In genomic region chr20:53130819-53131218, GRCh38 we compare ENCODE assay signal across 19 cellular contexts.
DNase-seq lines count a peak whose midpoint lies in the region; ATAC-seq, FAIRE-seq and TF ChIP-seq lines count a peak whose summit lies in the region.
"Had no signal": no experiment of that assay in that cellular context is flagged by ENCODE, and none has a peak within 500 bp of the region (broad histone marks: within the 10 kb centered on the region; RNA-seq: fewer than 3 reads in every experiment).

No MANE protein-coding gene starts in this region.

- no peaks in the 10 kb centered on the region for H3K79me2 ChIP-seq in HepG2 (ENCODE audit: insufficient read depth, low read length)
- H3K79me2 ChIP-seq in astrocyte (ENCODE audit: insufficient read depth, low read length) = no peaks in the 10 kb centered on the region

- H3K4me1 ChIP-seq in HepG2 (ENCODE audit: insufficient read depth, low read length) (no peaks in the 10 kb centered on the region), right lobe of liver (no peaks in the 10 kb centered on the region), astrocyte (ENCODE audit: insufficient read depth, low read length) (peaks cover 2% of the 10 kb centered on the region), foreskin keratinocyte (no peaks in the 10 kb centered on the region), upper lobe of left lung (peaks cover 0 to 2% (median 0%) of the 10 kb centered on the region in 4 donors)
- H3K4me1 ChIP-seq: BLaER1 had no signal

- DNase-seq in HepG2 (ENCODE audit: low spot score) (no peak), right lobe of liver (no peak), astrocyte (ENCODE audit: low read depth) (no peak), foreskin keratinocyte (no peak), HCEC 1CT (no peak), upper lobe of left lung (no peak)
- DNase-seq: 8988T; Calu3; CD4-positive, alpha-beta memory T cell; DMS79 treated with DMSO at 0.1 percent for 48 hours; GF-D8; HFFc6 had no signal

- H3K9me3 ChIP-seq in HepG2 (ENCODE audit: low read length) (no peaks in the 10 kb centered on the region), right lobe of liver (no peaks in the 10 kb centered on the region), astrocyte (ENCODE audit: insufficient read depth, low read depth, low read length) (no peaks in the 10 kb centered on the region), upper lobe of left lung (no peaks in the 10 kb centered on the region)
- H3K9me3 ChIP-seq: BLaER1 had no signal

- no peak overlapping the region for H3K27ac Mint-ChIP-seq in astrocyte (ENCODE audit: unreplicated experiment)
- H3K27ac Mint-ChIP-seq: CD14-positive monocyte; CD4-positive, alpha-beta memory T cell; HFFc6 had no signal

- H3K27me3 Mint-ChIP-seq in astrocyte (ENCODE audit: low read depth, unreplicated experiment) = peaks cover 15% of the 10 kb centered on the region

- no peaks in the 10 kb centered on the region for H3K36me3 Mint-ChIP-seq in astrocyte (ENCODE audit: low read depth, unreplicated experiment)
- H3K36me3 Mint-ChIP-seq: CD14-positive monocyte; CD4-positive, alpha-beta memory T cell had no signal

- CTCF ChIA-PET in HepG2 (lab: Yijun Ruan, JAX; ENCODE audit: low intra/inter-chr PET ratio, low total read pairs) = no interaction called here

- H3K4me2 ChIP-seq in HepG2 (ENCODE audit: low read depth, low read length) (no peak overlapping the region), astrocyte (ENCODE audit: low read length) (no peak overlapping the region)
- H3K4me2 ChIP-seq: BLaER1 had no signal

- BruUV-seq in HepG2 (replicated peaks; lab: Mats Ljungman, UMichigan) = no TSS peak

- no peak for TF ChIP-seq CTCF in HepG2 (CRISPR knock-in tag; IDR thresholded peaks at IDR 0.05)
- TF ChIP-seq CTCF in right lobe of liver (IDR thresholded peaks at IDR 0.05) = no peak
- no peak for TF ChIP-seq CTCF in astrocyte (IDR thresholded peaks at IDR 0.05; ENCODE audit: insufficient read depth, low read depth, low read length)
- TF ChIP-seq CTCF in foreskin keratinocyte (conservative IDR thresholded peaks at IDR 0.05) = no peak
- no peak for TF ChIP-seq CTCF in upper lobe of left lung (IDR thresholded peaks at IDR 0.05)

- H3K9ac ChIP-seq in HepG2 (ENCODE audit: insufficient read depth, low read depth, low read length) (no peak overlapping the region), astrocyte (ENCODE audit: low read length) (no peak overlapping the region)
- H3K9ac ChIP-seq: BLaER1 had no signal

- FAIRE-seq in HepG2 (lab: Jason Lieb, UNC) = peak; percentile 23
- FAIRE-seq in astrocyte (lab: Jason Lieb, UNC) = peak; percentile 73
- FAIRE-seq: GM19239, H54 had no signal

- intact Hi-C loops in HepG2 (cut with micrococcal nuclease; ENCODE audit: unreplicated experiment) = no loop called here
- intact Hi-C loops in right lobe of liver (cut with DNase I) = no loop called here

- no peak for TF ChIP-seq EP300 in HepG2 (IDR thresholded peaks at IDR 0.05; ENCODE audit: low read depth in 2 of 2, low read length in 2 of 2)
- TF ChIP-seq EP300 in HepG2 (CRISPR knock-in tag; IDR thresholded peaks at IDR 0.05; ENCODE audit: borderline replicate concordance) = no peak
- TF ChIP-seq EP300 in upper lobe of left lung (IDR thresholded peaks at IDR 0.05) = no peak

- ATAC-seq in HepG2 (no peak), right lobe of liver (no peak), foreskin keratinocyte (peak; percentile 58), HG02759 (IDR thresholded peaks at IDR 0.05; ENCODE audit: unreplicated experiment) (no peak), GM18520 (IDR thresholded peaks at IDR 0.05; ENCODE audit: unreplicated experiment) (no peak), upper lobe of left lung (ENCODE audit: low FRiP score in 2 of 2) (no peak)
- ATAC-seq: HCT116 had no signal

- no peak overlapping the region for H3K4me3 Mint-ChIP-seq in astrocyte (ENCODE audit: unreplicated experiment)
- H3K4me3 Mint-ChIP-seq: CD14-positive monocyte; CD4-positive, alpha-beta memory T cell; HFFc6 had no signal

- H2AFZ ChIP-seq in HepG2 (ENCODE audit: low read length) = no peak overlapping the region
- no peak overlapping the region for H2AFZ ChIP-seq in astrocyte (ENCODE audit: low read depth, low read length)

- H3K27me3 ChIP-seq in HepG2 (ENCODE audit: control insufficient read depth in 1 of 2, insufficient read depth in 2 of 2, low read length in 2 of 2) = no peaks in the 10 kb centered on the region
- no peaks in the 10 kb centered on the region for H3K27me3 ChIP-seq in right lobe of liver
- H3K27me3 ChIP-seq in astrocyte (ENCODE audit: insufficient read depth, low read length) = no peaks in the 10 kb centered on the region
- no peaks in the 10 kb centered on the region for H3K27me3 ChIP-seq in foreskin keratinocyte
- H3K27me3 ChIP-seq in upper lobe of left lung = no peaks in the 10 kb centered on the region
- H3K27me3 ChIP-seq: BLaER1 had no signal

- TF ChIP-seq POLR2A in HepG2 (IDR thresholded peaks at IDR 0.05; ENCODE audit: insufficient read depth in 1 of 2, low read depth in 2 of 2, low read length in 2 of 2) (no peak), right lobe of liver (IDR thresholded peaks at IDR 0.05) (no peak), upper lobe of left lung (IDR thresholded peaks at IDR 0.05) (no peak)

- no peak for TF ChIP-seq RAD21 in HepG2 (CRISPR knock-in tag; IDR thresholded peaks at IDR 0.05)

- H3K4me3 ChIP-seq in HepG2 (replicated peaks in 1 of 3; ENCODE audit: insufficient read depth in 1 of 3, low read depth in 2 of 3, low read length in 3 of 3) (no peak overlapping the region), right lobe of liver (no peak overlapping the region), astrocyte (ENCODE audit: insufficient read depth, low read depth, low read length) (no peak overlapping the region), upper lobe of left lung (no peak overlapping the region)
- H3K4me3 ChIP-seq: BLaER1 had no signal

- in situ Hi-C loops in HepG2 (cut with HindIII; ENCODE audit: extremely low pct_ligation_motif_present, low pct_unique_long_range_greater_than_20kb) = no loop called here

- no peaks in the 10 kb centered on the region for H3K4me1 Mint-ChIP-seq in astrocyte (ENCODE audit: low read depth, unreplicated experiment)
- H3K4me1 Mint-ChIP-seq: CD14-positive monocyte had no signal

- H4K20me1 ChIP-seq in HepG2 (ENCODE audit: insufficient read depth, low read length) (no peaks in the 10 kb centered on the region), astrocyte (ENCODE audit: insufficient read depth, low read length) (no peaks in the 10 kb centered on the region)
- H4K20me1 ChIP-seq: BLaER1 had no signal

- POLR2A ChIA-PET in HepG2 (lab: Yijun Ruan, JAX) = no interaction called here

- under 1% methylated on average over 3 of the region's 3 CpGs for WGBS in HepG2 (ENCODE audit: low lambda C conversion rate)
- 51% methylated on average over 3 of the region's 3 CpGs for WGBS in right lobe of liver (ENCODE audit: insufficient coverage, low coverage, low lambda C conversion rate, missing lambda C conversion rate)
- 45 to 49% methylated on average over 3 of the region's 3 CpGs for WGBS in upper lobe of left lung, 2 donors

- H3K36me3 ChIP-seq in HepG2 (replicated peaks in 1 of 2; ENCODE audit: control insufficient read depth in 1 of 2, insufficient read depth in 2 of 2, low read length in 2 of 2) (no peaks in the 10 kb centered on the region), right lobe of liver (no peaks in the 10 kb centered on the region), astrocyte (ENCODE audit: insufficient read depth, low read length) (no peaks in the 10 kb centered on the region), upper lobe of left lung (no peaks in the 10 kb centered on the region)
- H3K36me3 ChIP-seq: BLaER1 had no signal

- H3K27ac ChIP-seq in HepG2 (ENCODE audit: extremely low read length, insufficient read depth, low read length) (no peak overlapping the region), right lobe of liver (no peak overlapping the region), astrocyte (ENCODE audit: low read depth, low read length) (no peak overlapping the region), foreskin keratinocyte (no peak overlapping the region), upper lobe of left lung (no peak overlapping the region)
- H3K27ac ChIP-seq: BLaER1 had no signal

- H3K9me3 Mint-ChIP-seq in astrocyte (ENCODE audit: unreplicated experiment) = peaks cover 2% of the 10 kb centered on the region
- H3K9me3 Mint-ChIP-seq: CD14-positive monocyte had no signal

TF ChIP-seq in HepG2, 621 proteins besides CTCF, POLR2A, EP300 and RAD21:
- no peak for TF ChIP-seq ZNF446 (CRISPR knock-in tag; IDR thresholded peaks at IDR 0.05)
- TF ChIP-seq ONECUT2 (CRISPR knock-in tag; IDR thresholded peaks at IDR 0.05) = no peak
- peak; percentile 12; the same call in 1 of the 2 replicates for TF ChIP-seq CREB1 (IDR thresholded peaks at IDR 0.05)
- no peak for TF ChIP-seq CREB1 (CRISPR knock-in tag; IDR thresholded peaks at IDR 0.05)
- no peak for TF ChIP-seq ZNF616 (CRISPR knock-in tag; IDR thresholded peaks at IDR 0.05; ENCODE audit: low read depth)
- TF ChIP-seq ZSCAN29 (CRISPR knock-in tag; conservative IDR thresholded peaks at IDR 0.05) = no peak
- TF ChIP-seq ZZZ3 (CRISPR knock-in tag; IDR thresholded peaks at IDR 0.05; ENCODE audit: borderline replicate concordance) = no peak
- no peak for TF ChIP-seq CHD4 (IDR thresholded peaks at IDR 0.05; ENCODE audit: borderline replicate concordance, low read length)
TF ChIP-seq in HepG2: peak in this region for 1.
